In genomic region chr3:117799314-117799713, GRCh38 we compare ENCODE assay signal across 29 cellular contexts.
"Had no signal": no experiment of that assay in that cellular context is flagged by ENCODE, and none has a peak within 500 bp of the region (broad histone marks: within the 10 kb centered on the region; RNA-seq: fewer than 3 reads in every experiment).

No MANE protein-coding gene starts in this region.

- H3K27ac ChIP-seq: neural progenitor cell, ovary, parathyroid adenoma, psoas muscle, right lobe of liver, sigmoid colon, stomach, suprapubic skin, thoracic aorta, thyroid gland, tibial nerve, upper lobe of left lung, vagina had no signal

- H3K9me3 ChIP-seq: ovary, psoas muscle, right lobe of liver, sigmoid colon, stomach, suprapubic skin, thoracic aorta, thyroid gland, tibial nerve, upper lobe of left lung, vagina had no signal

- H3K4me1 Mint-ChIP-seq: naive thymus-derived CD4-positive, alpha-beta T cell; natural killer cell; nephron; stimulated activated effector memory CD8-positive, alpha-beta T cell treated with anti-CD3 and anti-CD28 coated beads, Interleukin-12 subunit alpha, Interleukin-12 subunit beta, amount 100 ng/mL, for 72 hours; stimulated activated naive B cell treated with anti-CD40 and anti-IgM and Interleukin-4, amounts not matched to agents 10 μg/mL and 1 μg/mL and 100 μg/mL, for 72 hours had no signal

- H3K4me1 ChIP-seq: parathyroid adenoma, psoas muscle, right lobe of liver, stomach, suprapubic skin, tibial nerve had no signal

- H3K27me3 Mint-ChIP-seq: naive thymus-derived CD4-positive, alpha-beta T cell; progenitor cell of endocrine pancreas; stimulated activated naive B cell treated with anti-CD40 and anti-IgM and Interleukin-4, amounts not matched to agents 10 μg/mL and 1 μg/mL and 100 μg/mL, for 72 hours; stimulated activated naive CD8-positive, alpha-beta T cell treated with anti-CD3 and anti-CD28 coated beads, Interleukin-15, Interleukin-2, amounts not matched to agents 100 ng/mL and 50 ng/mL, for 24 hours had no signal

- ATAC-seq: naive thymus-derived CD4-positive, alpha-beta T cell; natural killer cell; psoas muscle; right lobe of liver; stimulated activated effector memory CD8-positive, alpha-beta T cell treated with anti-CD3 and anti-CD28 coated beads, Interleukin-12 subunit alpha, Interleukin-12 subunit beta, amount 100 ng/mL, for 72 hours; stimulated activated naive B cell treated with anti-CD40 and anti-IgM and Interleukin-4, amounts not matched to agents 10 μg/mL and 1 μg/mL and 100 μg/mL, for 72 hours had no signal

- H3K4me3 ChIP-seq: neural progenitor cell, ovary, psoas muscle, right lobe of liver, sigmoid colon, stomach, suprapubic skin, thoracic aorta, thyroid gland, tibial nerve, upper lobe of left lung, vagina had no signal

- H3K36me3 Mint-ChIP-seq: naive thymus-derived CD4-positive, alpha-beta T cell; natural killer cell; neural progenitor cell; stimulated activated effector memory CD8-positive, alpha-beta T cell treated with anti-CD3 and anti-CD28 coated beads, Interleukin-12 subunit alpha, Interleukin-12 subunit beta, amount 100 ng/mL, for 72 hours; stimulated activated naive B cell treated with anti-CD40 and anti-IgM and Interleukin-4, amounts not matched to agents 10 μg/mL and 1 μg/mL and 100 μg/mL, for 72 hours had no signal

- H3K4me3 Mint-ChIP-seq: naive thymus-derived CD4-positive, alpha-beta T cell; natural killer cell; nephron; neural progenitor cell; stimulated activated effector memory CD8-positive, alpha-beta T cell treated with anti-CD3 and anti-CD28 coated beads, Interleukin-12 subunit alpha, Interleukin-12 subunit beta, amount 100 ng/mL, for 72 hours; stimulated activated naive B cell treated with anti-CD40 and anti-IgM and Interleukin-4, amounts not matched to agents 10 μg/mL and 1 μg/mL and 100 μg/mL, for 72 hours; stimulated activated naive CD8-positive, alpha-beta T cell treated with anti-CD3 and anti-CD28 coated beads, Interleukin-15, Interleukin-2, amounts not matched to agents 100 ng/mL and 50 ng/mL, for 24 hours had no signal

- H3K27me3 ChIP-seq: neural progenitor cell, ovary, right lobe of liver, sigmoid colon, stomach, suprapubic skin, thyroid gland, tibial nerve, upper lobe of left lung, vagina had no signal

- DNase-seq: naive thymus-derived CD4-positive, alpha-beta T cell; natural killer cell; occipital lobe; ovary; psoas muscle; right cardiac atrium; right lobe of liver; sigmoid colon; small intestine; stimulated activated CD4-positive, alpha-beta T cell treated with anti-CD3 and anti-CD28 coated beads, Interleukin-15, amount 100 ng/mL, for 24 hours; stimulated activated CD4-positive, alpha-beta T cell treated with anti-CD3 and anti-CD28 coated beads, Interleukin-2, amount 100 ng/mL, for 24 hours; stimulated activated CD4-positive, alpha-beta T cell treated with anti-CD3 and anti-CD28 coated beads, Interleukin-2, amount 100 ng/mL, for 48 hours; stimulated activated CD4-positive, alpha-beta T cell treated with anti-CD3 and anti-CD28 coated beads, Interleukin-4, amount 100 ng/mL, for 24 hours; stimulated activated naive B cell treated with anti-CD40 and anti-IgM and Interleukin-4, amounts not matched to agents 10 μg/mL and 1 μg/mL and 100 μg/mL, for 72 hours; stimulated activated naive CD4-positive, alpha-beta T cell treated with Interleukin-2 at 50 U/mL for 16 hours; stomach; thyroid gland; trophoblast cell; upper lobe of left lung had no signal

- H3K36me3 ChIP-seq: neural progenitor cell, ovary, right lobe of liver, sigmoid colon, stomach, suprapubic skin, thoracic aorta, thyroid gland, tibial nerve, upper lobe of left lung, vagina had no signal

- H3K27ac Mint-ChIP-seq: naive thymus-derived CD4-positive, alpha-beta T cell; natural killer cell; nephron; neural progenitor cell; progenitor cell of endocrine pancreas; stimulated activated effector memory CD8-positive, alpha-beta T cell treated with anti-CD3 and anti-CD28 coated beads, Interleukin-12 subunit alpha, Interleukin-12 subunit beta, amount 100 ng/mL, for 72 hours; stimulated activated naive B cell treated with anti-CD40 and anti-IgM and Interleukin-4, amounts not matched to agents 10 μg/mL and 1 μg/mL and 100 μg/mL, for 72 hours; stimulated activated naive CD8-positive, alpha-beta T cell treated with anti-CD3 and anti-CD28 coated beads, Interleukin-15, Interleukin-2, amounts not matched to agents 100 ng/mL and 50 ng/mL, for 24 hours had no signal

- H3K9me3 Mint-ChIP-seq: nephron; neural progenitor cell; stimulated activated naive B cell treated with anti-CD40 and anti-IgM and Interleukin-4, amounts not matched to agents 10 μg/mL and 1 μg/mL and 100 μg/mL, for 72 hours; stimulated activated naive CD8-positive, alpha-beta T cell treated with anti-CD3 and anti-CD28 coated beads, Interleukin-15, Interleukin-2, amounts not matched to agents 100 ng/mL and 50 ng/mL, for 24 hours had no signal
